In the genomic region with DNA sequence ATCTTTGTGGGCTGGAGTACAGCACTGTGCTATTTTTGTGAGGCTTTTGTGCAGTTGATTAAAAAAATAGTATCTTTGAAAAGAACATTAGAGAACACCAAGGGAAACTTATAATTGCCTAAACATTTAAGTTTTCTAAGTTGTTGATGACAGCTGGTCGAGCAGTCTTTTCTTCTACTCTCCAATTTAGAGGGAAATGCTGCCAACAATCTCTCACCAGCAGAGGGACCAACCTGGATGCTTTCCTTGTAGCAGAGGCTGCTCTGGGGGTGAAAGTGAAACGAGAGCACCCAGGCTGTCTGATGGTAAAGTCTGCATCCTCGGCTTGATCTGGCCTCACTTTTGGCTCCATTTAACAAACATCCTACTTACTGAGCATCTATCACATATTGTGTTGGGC, we compare ENCODE assay signal across 1 cellular context.
TF ChIP-seq lines count a peak whose summit lies in the region.

No MANE protein-coding gene starts in this region.

TF ChIP-seq in WTC11, 78 proteins besides CTCF, POLR2A, EP300 and RAD21 (continued from another document):
- no peak for TF ChIP-seq PRRX2 (CRISPR knock-in tag; IDR thresholded peaks at IDR 0.05)
